In the genomic region with DNA sequence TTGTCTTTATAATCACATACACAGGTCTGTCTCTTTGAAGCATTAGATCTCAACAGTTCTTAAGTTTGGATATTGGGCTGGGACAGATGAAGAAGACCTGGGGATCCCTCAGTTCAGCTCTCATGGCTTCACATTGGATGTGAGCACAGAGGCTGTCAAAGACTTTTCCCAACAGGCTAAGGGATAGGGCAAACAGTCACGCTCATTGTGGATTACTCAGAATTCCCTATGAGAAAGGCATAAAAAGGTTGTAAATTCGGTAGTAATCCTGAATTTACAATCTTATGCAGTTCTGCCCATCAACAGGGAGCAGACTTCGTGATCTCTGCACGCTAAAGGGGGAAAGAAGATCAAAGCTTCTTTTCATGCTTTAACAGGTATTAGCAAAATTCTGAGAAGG, we compare ENCODE assay signal across 11 cellular contexts.
"Had no signal": no experiment of that assay in that cellular context is flagged by ENCODE, and none has a peak within 500 bp of the region (broad histone marks: within the 10 kb centered on the region; RNA-seq: fewer than 3 reads in every experiment).

No MANE protein-coding gene starts in this region.

- DNase-seq: GM23248, GOT3, H7, H9, HCEC 1CT, HFFc6 had no signal

- H3K36me3 ChIP-seq: HAP-1 had no signal

- H3K4me3 ChIP-seq: GM23248, GM23338, HAP-1 had no signal

- ATAC-seq: GM23338, HCT116 had no signal

- H3K4me1 ChIP-seq: HAP-1 had no signal

- FAIRE-seq: H1, H54 had no signal

- H3K9me3 ChIP-seq: HAP-1 had no signal
